ENCODE assay signal across 9 cellular contexts in the genomic region with DNA sequence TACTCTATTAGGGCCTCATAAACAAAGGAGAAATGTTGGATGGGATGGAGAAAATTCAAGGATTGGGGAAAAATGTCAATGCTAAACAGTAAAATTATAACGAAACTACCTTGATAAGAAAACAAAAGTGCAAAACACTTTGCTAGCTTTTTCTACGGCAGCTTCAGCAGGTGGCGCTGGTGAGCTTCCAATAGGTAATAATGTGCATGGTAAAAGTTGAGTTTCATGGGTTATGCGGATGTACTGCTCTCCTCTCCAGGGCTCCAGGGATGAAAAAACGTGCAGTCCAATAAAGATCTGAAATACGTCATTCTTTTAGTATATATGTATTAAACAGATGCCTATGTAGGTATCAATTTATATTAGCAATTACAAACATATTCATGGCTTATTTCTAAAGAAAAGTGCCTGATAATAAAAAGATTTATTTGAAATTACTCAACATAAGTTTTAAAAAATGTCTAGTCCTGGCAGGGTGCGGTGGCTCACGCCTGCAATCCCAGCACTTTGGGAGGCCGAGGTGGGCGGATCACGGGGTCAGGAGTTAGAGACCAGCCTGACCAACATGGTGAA.
A peak's percentile ranks its signal among the peaks of the same experiment; 100 is the strongest.
DNase-seq lines count a peak whose midpoint lies in the region; ATAC-seq, FAIRE-seq and TF ChIP-seq lines count a peak whose summit lies in the region.
"Had no signal": no experiment of that assay in that cellular context is flagged by ENCODE, and none has a peak within 500 bp of the region (broad histone marks: within the 10 kb centered on the region; RNA-seq: fewer than 3 reads in every experiment).

No MANE protein-coding gene starts in this region.

- TF ChIP-seq CTCF in GM06990 (IDR thresholded peaks at IDR 0.05; ENCODE audit: insufficient read depth, low read length, poor library complexity, severe bottlenecking) (peak; percentile 86), HFF-Myc (IDR thresholded peaks at IDR 0.05; ENCODE audit: low read depth, low read length, missing control alignments) (peak; percentile 67), SU-DHL-6 (IDR thresholded peaks at IDR 0.05; ENCODE audit: insufficient read depth, low read length, poor library complexity, severe bottlenecking) (peak; percentile 81), endothelial cell of umbilical vein (IDR thresholded peaks at IDR 0.05; ENCODE audit: extremely low read depth in 1 of 2, insufficient read depth in 1 of 2, low read depth in 1 of 2, low read length in 2 of 2) (peak; percentile 63 to 65)

- no peaks in the 10 kb centered on the region for H3K36me3 Mint-ChIP-seq in naive B cell
- H3K36me3 Mint-ChIP-seq: naive thymus-derived CD4-positive, alpha-beta T cell had no signal

- H3K79me2 ChIP-seq in SU-DHL-6 (ENCODE audit: insufficient read depth, low read length) (no peaks in the 10 kb centered on the region), endothelial cell of umbilical vein (ENCODE audit: control insufficient read depth, insufficient read depth, low read length) (no peaks in the 10 kb centered on the region)

- FAIRE-seq in endothelial cell of umbilical vein (lab: Jason Lieb, UNC) (peak; percentile 92), urothelium cell line (lab: Jason Lieb, UNC) (no peak)

- no peaks in the 10 kb centered on the region for H3K4me1 ChIP-seq in endothelial cell of umbilical vein (ENCODE audit: control insufficient read depth, extremely low read depth, insufficient read depth, low read length)

- H3K27me3 Mint-ChIP-seq in naive B cell = no peaks in the 10 kb centered on the region
- H3K27me3 Mint-ChIP-seq: naive thymus-derived CD4-positive, alpha-beta T cell had no signal

- POLR2A ChIA-PET in endothelial cell of umbilical vein (lab: Charles Lee) = no interaction called here

- no peaks in the 10 kb centered on the region for H3K9me2 ChIP-seq in SU-DHL-6 (replicated peaks; ENCODE audit: insufficient read depth, low read length)

- H3K27ac ChIP-seq in SU-DHL-6 (ENCODE audit: low read depth, low read length) (no peak overlapping the region), endothelial cell of umbilical vein (ENCODE audit: insufficient read depth, low read depth, low read length) (no peak overlapping the region)

- BruUV-seq in endothelial cell of umbilical vein (replicated peaks; lab: Mats Ljungman, UMichigan) = no TSS peak

- H3K9ac ChIP-seq in SU-DHL-6 (ENCODE audit: low read length) (no peak overlapping the region), endothelial cell of umbilical vein (replicated peaks; ENCODE audit: extremely low read depth, insufficient read depth, low read length) (no peak overlapping the region)

- DNase-seq in A172 (ENCODE audit: low spot score) (peak; percentile 69), GM06990 (ENCODE audit: extremely low read depth, insufficient read length) (peak; percentile 18), HFF-Myc (ENCODE audit: extremely low read depth, low read depth) (peak; percentile 21), NAMALWA (ENCODE audit: low spot score) (peak; percentile 78), endothelial cell of umbilical vein (ENCODE audit: low read depth, low spot score) (peak; percentile 33), naive B cell (peak; percentile 21), urothelium cell line (ENCODE audit: low spot score) (peak; percentile 66)

- H3F3A ChIP-seq in SU-DHL-6 (ENCODE audit: insufficient read depth) = no peaks in the 10 kb centered on the region

- intact Hi-C loops in endothelial cell of umbilical vein (cut with micrococcal nuclease) = loop anchor here (1.0 to 5.0 kb wide), 4 partner anchors 340 to 1497 kb away; no protein-coding TSS in a partner anchor

- H3K27me3 ChIP-seq in GM06990 (replicated peaks; ENCODE audit: control insufficient read depth, insufficient read depth, low read length) (no peaks in the 10 kb centered on the region), SU-DHL-6 (ENCODE audit: low read length) (no peaks in the 10 kb centered on the region), endothelial cell of umbilical vein (ENCODE audit: control insufficient read depth in 2 of 2, insufficient read depth in 2 of 2, low read length in 2 of 2) (no peaks in the 10 kb centered on the region)

- H3K9me3 Mint-ChIP-seq in naive B cell = no peaks in the 10 kb centered on the region

- H3K4me2 ChIP-seq in SU-DHL-6 (ENCODE audit: low read depth, low read length, poor library complexity, severe bottlenecking) = peak overlapping the region; percentile 46
- H3K4me2 ChIP-seq in endothelial cell of umbilical vein (ENCODE audit: insufficient read depth, low read length) = peak overlapping the region; percentile 21

- H3K9me3 ChIP-seq in SU-DHL-6 (ENCODE audit: insufficient read depth, low read length) = no peaks in the 10 kb centered on the region
- no peaks in the 10 kb centered on the region for H3K9me3 ChIP-seq in endothelial cell of umbilical vein (replicated peaks; ENCODE audit: control insufficient read depth, insufficient read depth, low read length)

- peak; percentile 34 to 51 for ATAC-seq in naive B cell (ENCODE audit: low read depth in 2 of 2)
- ATAC-seq: naive thymus-derived CD4-positive, alpha-beta T cell had no signal

- H3K4me1 Mint-ChIP-seq in naive B cell = peaks cover 0 to 6% (median 0%) of the 10 kb centered on the region in 3 donors

- no peak overlapping the region for H3K27ac Mint-ChIP-seq in naive B cell
- H3K27ac Mint-ChIP-seq: naive thymus-derived CD4-positive, alpha-beta T cell had no signal

- H4K20me1 ChIP-seq in SU-DHL-6 (ENCODE audit: low read depth, low read length) = no peaks in the 10 kb centered on the region
- H4K20me1 ChIP-seq in endothelial cell of umbilical vein (replicated peaks; ENCODE audit: control insufficient read depth, extremely low read depth, insufficient read depth, low read length) = no peaks in the 10 kb centered on the region

- H3K4me3 Mint-ChIP-seq in naive B cell = no peak overlapping the region
- H3K4me3 Mint-ChIP-seq: naive thymus-derived CD4-positive, alpha-beta T cell had no signal

- H3K4me3 ChIP-seq in GM06990 (replicated peaks; ENCODE audit: low read depth, low read length) = no peak overlapping the region
- H3K4me3 ChIP-seq in HFF-Myc (replicated peaks; ENCODE audit: low read depth, low read length) = no peak overlapping the region
- no peak overlapping the region for H3K4me3 ChIP-seq in SU-DHL-6 (ENCODE audit: insufficient read depth, low read length, poor library complexity, severe bottlenecking)
- no peak overlapping the region for H3K4me3 ChIP-seq in endothelial cell of umbilical vein (replicated peaks in 1 of 3; ENCODE audit: insufficient read depth in 1 of 3, low read depth in 1 of 3, low read length in 3 of 3)

- TF ChIP-seq POLR2A in endothelial cell of umbilical vein (IDR thresholded peaks at IDR 0.05; ENCODE audit: low read depth, low read length) = no peak

- dilution Hi-C loops in endothelial cell of umbilical vein (cut with MboI; ENCODE audit: extremely low pct_ligation_motif_present, low sequenced_read_pairs) = no loop called here

- no peaks in the 10 kb centered on the region for H3K9me1 ChIP-seq in endothelial cell of umbilical vein (replicated peaks; ENCODE audit: control insufficient read depth, extremely low read depth, insufficient read depth, low read length)

- no peaks in the 10 kb centered on the region for H3K36me3 ChIP-seq in GM06990 (ENCODE audit: control insufficient read depth, insufficient read depth, low read length)
- H3K36me3 ChIP-seq in SU-DHL-6 (ENCODE audit: low read length) = no peaks in the 10 kb centered on the region
- no peaks in the 10 kb centered on the region for H3K36me3 ChIP-seq in endothelial cell of umbilical vein (ENCODE audit: control insufficient read depth in 2 of 2, extremely low read depth in 1 of 2, insufficient read depth in 2 of 2, low read length in 2 of 2)

- H2AFZ ChIP-seq in SU-DHL-6 (ENCODE audit: low read depth, low read length, severe bottlenecking) (no peak overlapping the region), endothelial cell of umbilical vein (ENCODE audit: low read depth, low read length) (no peak overlapping the region)

- CTCF ChIA-PET in endothelial cell of umbilical vein (lab: Charles Lee) = interaction anchor here (0.6 to 2.2 kb wide), 21 partner anchors 9 to 1500 kb away, joined by 3 to 66 read pairs (median 4); a partner anchor contains a TSS

TF ChIP-seq in endothelial cell of umbilical vein, 7 proteins besides CTCF, POLR2A, EP300 and RAD21:
- TF ChIP-seq POLR2AphosphoS5 (IDR thresholded peaks at IDR 0.05; ENCODE audit: insufficient read depth, low read depth, low read length) (no peak), GATA2 (IDR thresholded peaks at IDR 0.05; ENCODE audit: insufficient read depth, insufficient read length, low read depth, low read length) (no peak), EZH2 (IDR thresholded peaks at IDR 0.05; ENCODE audit: borderline replicate concordance, low read depth, low read length, severe bottlenecking) (no peak), FOS (IDR thresholded peaks at IDR 0.05; ENCODE audit: borderline replicate concordance, insufficient read depth, low read length) (no peak), JUN (IDR thresholded peaks at IDR 0.05; ENCODE audit: borderline replicate concordance, insufficient read depth, insufficient read length, low read depth) (no peak), MYC (IDR thresholded peaks at IDR 0.05; ENCODE audit: low read depth, low read length) (no peak)
- TF ChIP-seq, protein P1, sequence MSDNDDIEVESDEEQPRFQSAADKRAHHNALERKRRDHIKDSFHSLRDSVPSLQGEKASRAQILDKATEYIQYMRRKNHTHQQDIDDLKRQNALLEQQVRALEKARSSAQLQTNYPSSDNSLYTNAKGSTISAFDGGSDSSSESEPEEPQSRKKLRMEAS (IDR thresholded peaks at IDR 0.05; ENCODE audit: insufficient read depth, insufficient read length) = no peak

Comparison
In these comparisons a context has a peak if more than half of its experiments do, and no peak if none do; other contexts are left out.
1. DNase-seq: peak in every context shown above with its lines; median percentile 78 in NAMALWA; 69 in A172; 66 in urothelium cell line; 33 in endothelial cell of umbilical vein; 21 in HFF-Myc; 21 in naive B cell; 18 in GM06990.